In the genomic region with DNA sequence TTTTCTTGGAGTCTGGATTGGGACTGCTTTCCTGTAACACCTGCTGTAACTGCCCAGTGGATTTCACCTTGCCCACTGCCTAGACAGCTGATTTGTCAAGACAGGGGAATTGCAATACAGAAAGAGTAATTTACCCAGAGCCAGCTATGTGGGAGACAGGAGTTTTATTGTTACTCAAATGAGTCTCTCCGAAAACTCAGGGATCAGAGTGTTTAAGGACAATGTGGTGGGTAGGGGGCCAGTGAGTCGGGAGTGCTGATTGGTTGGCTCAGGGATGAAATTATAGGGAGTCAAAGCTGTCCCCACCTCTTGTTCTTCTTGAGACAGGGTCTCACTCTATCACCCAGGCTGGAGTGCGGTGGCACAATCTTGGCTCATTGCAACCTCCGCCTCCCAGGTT, we compare ENCODE assay signal across 1 cellular context.
TF ChIP-seq lines count a peak whose summit lies in the region.

No MANE protein-coding gene starts in this region.

TF ChIP-seq in GM23338, 12 proteins besides CTCF, POLR2A, EP300 and RAD21:
- TF ChIP-seq POLR2AphosphoS5 (IDR thresholded peaks at IDR 0.05; ENCODE audit: low read depth) (no peak), NANOG (IDR thresholded peaks at IDR 0.05; ENCODE audit: borderline replicate concordance) (no peak), CREB1 (CRISPR knock-in tag; IDR thresholded peaks at IDR 0.05; ENCODE audit: low read depth) (no peak), JUNB (IDR thresholded peaks at IDR 0.05; ENCODE audit: unreplicated experiment) (no peak), ZNF114 (CRISPR knock-in tag; IDR thresholded peaks at IDR 0.05) (no peak), ZNF331 (CRISPR knock-in tag; IDR thresholded peaks at IDR 0.05; ENCODE audit: low read depth) (no peak), EZH2phosphoT487 (IDR thresholded peaks at IDR 0.05; ENCODE audit: unreplicated experiment) (no peak), EZH2 (IDR thresholded peaks at IDR 0.05; ENCODE audit: low read depth, unreplicated experiment) (no peak)
- TF ChIP-seq, protein P1, sequence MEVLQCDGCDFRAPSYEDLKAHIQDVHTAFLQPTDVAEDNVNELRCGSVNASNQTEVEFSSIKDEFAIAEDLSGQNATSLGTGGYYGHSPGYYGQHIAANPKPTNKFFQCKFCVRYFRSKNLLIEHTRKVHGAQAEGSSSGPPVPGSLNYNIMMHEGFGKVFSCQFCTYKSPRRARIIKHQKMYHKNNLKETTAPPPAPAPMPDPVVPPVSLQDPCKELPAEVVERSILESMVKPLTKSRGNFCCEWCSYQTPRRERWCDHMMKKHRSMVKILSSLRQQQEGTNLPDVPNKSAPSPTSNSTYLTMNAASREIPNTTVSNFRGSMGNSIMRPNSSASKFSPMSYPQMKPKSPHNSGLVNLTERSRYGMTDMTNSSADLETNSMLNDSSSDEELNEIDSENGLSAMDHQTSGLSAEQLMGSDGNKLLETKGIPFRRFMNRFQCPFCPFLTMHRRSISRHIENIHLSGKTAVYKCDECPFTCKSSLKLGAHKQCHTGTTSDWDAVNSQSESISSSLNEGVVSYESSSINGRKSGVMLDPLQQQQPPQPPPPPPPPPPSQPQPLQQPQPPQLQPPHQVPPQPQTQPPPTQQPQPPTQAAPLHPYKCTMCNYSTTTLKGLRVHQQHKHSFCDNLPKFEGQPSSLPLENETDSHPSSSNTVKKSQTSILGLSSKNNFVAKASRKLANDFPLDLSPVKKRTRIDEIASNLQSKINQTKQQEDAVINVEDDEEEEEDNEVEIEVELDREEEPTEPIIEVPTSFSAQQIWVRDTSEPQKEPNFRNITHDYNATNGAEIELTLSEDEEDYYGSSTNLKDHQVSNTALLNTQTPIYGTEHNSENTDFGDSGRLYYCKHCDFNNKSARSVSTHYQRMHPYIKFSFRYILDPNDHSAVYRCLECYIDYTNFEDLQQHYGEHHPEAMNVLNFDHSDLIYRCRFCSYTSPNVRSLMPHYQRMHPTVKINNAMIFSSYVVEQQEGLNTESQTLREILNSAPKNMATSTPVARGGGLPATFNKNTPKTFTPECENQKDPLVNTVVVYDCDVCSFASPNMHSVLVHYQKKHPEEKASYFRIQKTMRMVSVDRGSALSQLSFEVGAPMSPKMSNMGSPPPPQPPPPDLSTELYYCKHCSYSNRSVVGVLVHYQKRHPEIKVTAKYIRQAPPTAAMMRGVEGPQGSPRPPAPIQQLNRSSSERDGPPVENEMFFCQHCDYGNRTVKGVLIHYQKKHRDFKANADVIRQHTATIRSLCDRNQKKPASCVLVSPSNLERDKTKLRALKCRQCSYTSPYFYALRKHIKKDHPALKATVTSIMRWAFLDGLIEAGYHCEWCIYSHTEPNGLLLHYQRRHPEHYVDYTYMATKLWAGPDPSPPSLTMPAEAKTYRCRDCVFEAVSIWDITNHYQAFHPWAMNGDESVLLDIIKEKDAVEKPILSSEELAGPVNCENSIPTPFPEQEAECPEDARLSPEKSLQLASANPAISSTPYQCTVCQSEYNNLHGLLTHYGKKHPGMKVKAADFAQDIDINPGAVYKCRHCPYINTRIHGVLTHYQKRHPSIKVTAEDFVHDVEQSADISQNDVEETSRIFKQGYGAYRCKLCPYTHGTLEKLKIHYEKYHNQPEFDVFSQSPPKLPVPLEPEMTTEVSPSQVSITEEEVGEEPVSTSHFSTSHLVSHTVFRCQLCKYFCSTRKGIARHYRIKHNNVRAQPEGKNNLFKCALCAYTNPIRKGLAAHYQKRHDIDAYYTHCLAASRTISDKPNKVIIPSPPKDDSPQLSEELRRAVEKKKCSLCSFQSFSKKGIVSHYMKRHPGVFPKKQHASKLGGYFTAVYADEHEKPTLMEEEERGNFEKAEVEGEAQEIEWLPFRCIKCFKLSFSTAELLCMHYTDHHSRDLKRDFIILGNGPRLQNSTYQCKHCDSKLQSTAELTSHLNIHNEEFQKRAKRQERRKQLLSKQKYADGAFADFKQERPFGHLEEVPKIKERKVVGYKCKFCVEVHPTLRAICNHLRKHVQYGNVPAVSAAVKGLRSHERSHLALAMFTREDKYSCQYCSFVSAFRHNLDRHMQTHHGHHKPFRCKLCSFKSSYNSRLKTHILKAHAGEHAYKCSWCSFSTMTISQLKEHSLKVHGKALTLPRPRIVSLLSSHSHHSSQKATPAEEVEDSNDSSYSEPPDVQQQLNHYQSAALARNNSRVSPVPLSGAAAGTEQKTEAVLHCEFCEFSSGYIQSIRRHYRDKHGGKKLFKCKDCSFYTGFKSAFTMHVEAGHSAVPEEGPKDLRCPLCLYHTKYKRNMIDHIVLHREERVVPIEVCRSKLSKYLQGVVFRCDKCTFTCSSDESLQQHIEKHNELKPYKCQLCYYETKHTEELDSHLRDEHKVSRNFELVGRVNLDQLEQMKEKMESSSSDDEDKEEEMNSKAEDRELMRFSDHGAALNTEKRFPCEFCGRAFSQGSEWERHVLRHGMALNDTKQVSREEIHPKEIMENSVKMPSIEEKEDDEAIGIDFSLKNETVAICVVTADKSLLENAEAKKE (CRISPR knock-in tag; IDR thresholded peaks at IDR 0.05) = no peak
- TF ChIP-seq, protein P2, sequence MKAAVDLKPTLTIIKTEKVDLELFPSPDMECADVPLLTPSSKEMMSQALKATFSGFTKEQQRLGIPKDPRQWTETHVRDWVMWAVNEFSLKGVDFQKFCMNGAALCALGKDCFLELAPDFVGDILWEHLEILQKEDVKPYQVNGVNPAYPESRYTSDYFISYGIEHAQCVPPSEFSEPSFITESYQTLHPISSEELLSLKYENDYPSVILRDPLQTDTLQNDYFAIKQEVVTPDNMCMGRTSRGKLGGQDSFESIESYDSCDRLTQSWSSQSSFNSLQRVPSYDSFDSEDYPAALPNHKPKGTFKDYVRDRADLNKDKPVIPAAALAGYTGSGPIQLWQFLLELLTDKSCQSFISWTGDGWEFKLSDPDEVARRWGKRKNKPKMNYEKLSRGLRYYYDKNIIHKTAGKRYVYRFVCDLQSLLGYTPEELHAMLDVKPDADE (IDR thresholded peaks at IDR 0.05) = no peak
TF ChIP-seq in GM23338: peak in this region for 0.
